Comparison of ENCODE assay signal across 19 cellular contexts in genomic region chr14:94773682-94774211, GRCh38. TPM values are rescaled to one million over a fixed set of nuclear protein-coding genes. Genes with fewer than 3 reads are reported as not detected.
DNase-seq lines count a peak whose midpoint lies in the region; ATAC-seq and TF ChIP-seq lines count a peak whose summit lies in the region.
"Had no signal": no experiment of that assay in that cellular context is flagged by ENCODE, and none has a peak within 500 bp of the region (broad histone marks: within the 10 kb centered on the region; RNA-seq: fewer than 3 reads in every experiment).

No MANE protein-coding gene starts in this region.

- H3K4me3 Mint-ChIP-seq in GM23338 (peak overlapping the region; percentile 65), glutamatergic neuron (ENCODE audit: unreplicated experiment) (peak overlapping the region; percentile 84)

- H3K9me3 Mint-ChIP-seq in GM23338 (no peaks in the 10 kb centered on the region; the same call in 2 of the 3 replicates), glutamatergic neuron (ENCODE audit: unreplicated experiment) (peaks cover 13% of the 10 kb centered on the region)

- H3K9me2 ChIP-seq in GM23338 (ENCODE audit: insufficient read depth) (no peaks in the 10 kb centered on the region), neural cell (ENCODE audit: insufficient read depth, low read length) (no peaks in the 10 kb centered on the region)

- H3K27me3 ChIP-seq in GM23338 (ENCODE audit: insufficient read depth) (peaks cover 100% of the 10 kb centered on the region), HUES6 (ENCODE audit: control insufficient read depth, insufficient read depth, low read length) (peaks cover 100% of the 10 kb centered on the region), neural cell (ENCODE audit: insufficient read depth, low read depth, low read length) (peaks cover 95% of the 10 kb centered on the region)

- H3F3A ChIP-seq in GM23338 (replicated peaks; ENCODE audit: low read depth) (peaks cover 12% of the 10 kb centered on the region), neural cell (ENCODE audit: insufficient read depth, low read length, poor library complexity, severe bottlenecking) (no peaks in the 10 kb centered on the region)

- H3K4me1 ChIP-seq in GM23338 (ENCODE audit: insufficient read depth) (peaks cover 63% of the 10 kb centered on the region), HUES6 (ENCODE audit: control insufficient read depth, insufficient read depth, low read length) (peaks cover 65% of the 10 kb centered on the region)

- peak overlapping the region; percentile 45 for H3K9ac ChIP-seq in HUES6 (ENCODE audit: low read length)
- H3K9ac ChIP-seq in neural cell (ENCODE audit: low read length) = no peak overlapping the region

- no peak for TF ChIP-seq RAD21 in neural cell (conservative IDR thresholded peaks at IDR 0.05)

- no peak overlapping the region for H3K27ac ChIP-seq in GM23338 (ENCODE audit: low read depth)
- H3K27ac ChIP-seq in HUES6 (ENCODE audit: low read depth, low read length) = no peak overlapping the region
- H3K27ac ChIP-seq in neural cell (ENCODE audit: low read length) = no peak overlapping the region
- H3K27ac ChIP-seq: brain microvascular endothelial cell, coronary artery, WERI-Rb-1 had no signal

- no peaks in the 10 kb centered on the region for H3K79me2 ChIP-seq in GM23338 (replicated peaks; ENCODE audit: insufficient read depth)
- H3K79me2 ChIP-seq in neural cell (replicated peaks; ENCODE audit: insufficient read depth, low read length) = no peaks in the 10 kb centered on the region

- H3K27me3 Mint-ChIP-seq in GM23338 (ENCODE audit: insufficient read depth, low read depth, poor library complexity) (peaks cover 86% of the 10 kb centered on the region), glutamatergic neuron (ENCODE audit: unreplicated experiment) (peaks cover 42% of the 10 kb centered on the region)

- H3K9me3 ChIP-seq in HUES6 (ENCODE audit: control insufficient read depth, insufficient read depth, low read depth, low read length) (no peaks in the 10 kb centered on the region), neural cell (ENCODE audit: low read length) (no peaks in the 10 kb centered on the region)

- H3K36me3 ChIP-seq in GM23338 (ENCODE audit: insufficient read depth) = no peaks in the 10 kb centered on the region
- H3K36me3 ChIP-seq in HUES6 (ENCODE audit: control insufficient read depth, insufficient read depth, low read length) = no peaks in the 10 kb centered on the region
- H3K36me3 ChIP-seq in neural cell (ENCODE audit: insufficient read depth, low read length) = no peaks in the 10 kb centered on the region
- H3K36me3 ChIP-seq: brain microvascular endothelial cell, WERI-Rb-1 had no signal

- no peak for TF ChIP-seq CTCF in GM23338 (conservative IDR thresholded peaks at IDR 0.05; ENCODE audit: low read depth in 2 of 2)
- no peak for TF ChIP-seq CTCF in glutamatergic neuron (IDR thresholded peaks at IDR 0.05; ENCODE audit: partially characterized antibody, unreplicated experiment)
- no peak for TF ChIP-seq CTCF in neural cell (IDR thresholded peaks at IDR 0.05; ENCODE audit: poor library complexity, severe bottlenecking)

- H2AFZ ChIP-seq in GM23338 (no peak overlapping the region), neural cell (ENCODE audit: low read depth, low read length) (no peak overlapping the region)

- DNase-seq in GM23338 (ENCODE audit: low spot score) = peak; percentile 59
- DNase-seq in glutamatergic neuron = peak; percentile 45
- no peak for DNase-seq in RKO (ENCODE audit: low spot score)
- no peak for DNase-seq in occipital lobe (lab: John Stamatoyannopoulos, UW)
- DNase-seq: activated naive CD4-positive, alpha-beta T cell treated with Interleukin-2 at 50 U/mL for 16 hours; brain microvascular endothelial cell; foreskin fibroblast; left ventricle myocardium superior; NCI-H1105 treated with DMSO at 0.1 percent for 48 hours; NCI-H2107; small intestine; stimulated activated CD4-positive, alpha-beta T cell treated with anti-CD3 and anti-CD28 coated beads, Interleukin-4, amount 100 ng/mL, for 24 hours; SW 1271; WERI-Rb-1 had no signal

- H4K20me1 ChIP-seq in GM23338 (replicated peaks; ENCODE audit: insufficient read depth) (peaks cover 4% of the 10 kb centered on the region), neural cell (ENCODE audit: insufficient read depth) (no peaks in the 10 kb centered on the region)

- H3K4me3 ChIP-seq in GM23338 = peak overlapping the region; percentile 64
- H3K4me3 ChIP-seq in HUES6 (ENCODE audit: low read depth, low read length) = peak overlapping the region; percentile 67
- peak overlapping the region; percentile 58 for H3K4me3 ChIP-seq in neural cell (ENCODE audit: low read length)
- H3K4me3 ChIP-seq: coronary artery had no signal

- H3K4me2 ChIP-seq in GM23338 (peak overlapping the region; percentile 90), neural cell (ENCODE audit: low read length) (no peak overlapping the region)

- no peaks in the 10 kb centered on the region; the same call in 2 of the 3 replicates for H3K36me3 Mint-ChIP-seq in GM23338 (ENCODE audit: low read depth)
- H3K36me3 Mint-ChIP-seq in glutamatergic neuron (ENCODE audit: unreplicated experiment) = no peaks in the 10 kb centered on the region

- TF ChIP-seq EP300 in neural cell (conservative IDR thresholded peaks at IDR 0.05; ENCODE audit: poor library complexity, severe bottlenecking) = no peak

- H3K4me1 Mint-ChIP-seq in GM23338 (peaks cover 63% of the 10 kb centered on the region), glutamatergic neuron (ENCODE audit: low read depth, unreplicated experiment) (peaks cover 23% of the 10 kb centered on the region)

- no peak overlapping the region for H3K27ac Mint-ChIP-seq in GM23338
- H3K27ac Mint-ChIP-seq in glutamatergic neuron (ENCODE audit: unreplicated experiment) = no peak overlapping the region

- ATAC-seq in GM23338 (peak; percentile 4; the same call in 2 of the 3 replicates), esophagus mucosa (no peak)
- ATAC-seq: left ventricle myocardium superior, Right ventricle myocardium inferior had no signal

TF ChIP-seq in GM23338, 12 proteins besides CTCF, POLR2A, EP300 and RAD21 (continues in another document):
- peak; percentile 84 for TF ChIP-seq EZH2phosphoT487 (IDR thresholded peaks at IDR 0.05; ENCODE audit: unreplicated experiment)

TF ChIP-seq in neural cell, 6 proteins besides CTCF, POLR2A, EP300 and RAD21:
- no peak for TF ChIP-seq REST (IDR thresholded peaks at IDR 0.05; ENCODE audit: borderline replicate concordance)
- TF ChIP-seq TAF1 (IDR thresholded peaks at IDR 0.05; ENCODE audit: low read depth) = no peak
- peak; percentile 94 for TF ChIP-seq EZH2 (IDR thresholded peaks at IDR 0.05; ENCODE audit: borderline replicate concordance, insufficient read depth, low read length, poor library complexity, severe bottlenecking)

RNA-seq across cellular contexts. Expression of gene GSC, which starts 3.8 kb away (rescaled TPM):
- 0.97 TPM in 1 of 2 replicates, not detected in the other for total RNA-seq in GM23338 (2014; rRNA removed; shearing (Covaris generic))
- polyA plus RNA-seq in GM23338 (2016; fragmentation: Nextera tagmentation; extraction: Ambion mirVana) (0.27 and 0.35 TPM in 2 replicates), neural cell (0.45 TPM in 1 of 2 replicates, not detected in the other)
- total RNA-seq in glutamatergic neuron (ENCODE audit: unreplicated experiment) (not detected), esophagus mucosa (0.32 TPM), occipital lobe (not detected)
- not detected in 2 replicates for polyA minus RNA-seq in neural cell
- polyA plus RNA-seq: small intestine had no signal

Comparison
In these comparisons a context has a peak if more than half of its experiments do, and no peak if none do; other contexts are left out.
1. DNase-seq: peak in GM23338 (single experiment) and glutamatergic neuron (single experiment); none in RKO (single experiment) and occipital lobe (single experiment).
2. Peak in every context shown above with its lines, with median percentiles within 50 percentile points of each other: H3K4me3 ChIP-seq.